ENCODE assay signal across 21 cellular contexts in the genomic region with DNA sequence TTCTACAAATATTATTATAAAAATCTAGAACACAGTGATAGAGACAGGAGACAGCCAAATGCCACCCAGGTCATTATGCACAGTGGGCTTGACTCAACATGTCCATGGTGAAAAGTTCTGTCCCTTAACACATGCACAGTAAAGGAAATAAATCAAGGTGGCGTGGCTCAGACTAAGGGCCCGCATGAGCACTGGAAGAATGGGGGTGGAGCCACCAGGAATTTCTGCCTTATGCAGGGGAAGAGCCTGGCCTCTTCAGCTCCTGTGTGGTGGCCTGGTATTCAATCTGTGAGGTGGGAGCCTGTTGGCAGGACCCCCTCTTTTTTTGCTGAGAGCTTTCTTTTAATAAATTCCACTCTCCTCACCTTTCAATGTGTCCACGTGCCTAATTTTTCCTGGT.
"Had no signal": no experiment of that assay in that cellular context is flagged by ENCODE, and none has a peak within 500 bp of the region (broad histone marks: within the 10 kb centered on the region; RNA-seq: fewer than 3 reads in every experiment).

No MANE protein-coding gene starts in this region.

- H3K9ac ChIP-seq: KMS-11 had no signal

- H3K27me3 ChIP-seq: brain microvascular endothelial cell had no signal

- H3K27ac ChIP-seq: brain microvascular endothelial cell, KMS-11 had no signal

- DNase-seq: activated B cell treated with CpG ODN at 0.5 μM for 24 hours; activated CD4-positive, alpha-beta memory T cell treated with anti-CD3 and anti-CD28 coated beads for 36 hours; activated CD4-positive, alpha-beta T cell treated with anti-CD3 and anti-CD28 coated beads, Interleukin-2, amount 10 ng/mL, durations not matched to agents 7 days and 5 days; activated gamma-delta T cell; activated naive CD4-positive, alpha-beta T cell treated with anti-CD3 and anti-CD28 coated beads, Interleukin-2, amount 10 ng/mL, durations not matched to agents 7 days and 5 days; activated naive CD8-positive, alpha-beta T cell treated with anti-CD3 and anti-CD28 coated beads for 36 hours; activated T-cell treated with anti-CD3 and anti-CD28 coated beads for 4 hours; activated T-cell treated with anti-CD3 and anti-CD28 coated beads, Interleukin-2, amount 50 U/mL, for 48 hours; brain microvascular endothelial cell; MV-4-11; NCI-H1092 treated with DMSO at 0.1 percent for 48 hours; NCI-H1417 treated with DMSO at 0.1 percent for 48 hours; NCI-H1694; NCI-H2029; NCI-H2107; NCI-H345; NCI-H510A; NCI-H526 treated with DMSO at 0.1 percent for 48 hours; NCI-H82; SHP77 treated with DMSO at 0.1 percent for 48 hours had no signal

- H3K4me2 ChIP-seq: KMS-11 had no signal
